In genomic region chr10:97733256-97733655, GRCh38 we compare ENCODE assay signal across 6 cellular contexts. TPM values are rescaled to one million over a fixed set of nuclear protein-coding genes. Genes with fewer than 3 reads are reported as not detected.
"Had no signal": no experiment of that assay in that cellular context is flagged by ENCODE, and none has a peak within 500 bp of the region (broad histone marks: within the 10 kb centered on the region; RNA-seq: fewer than 3 reads in every experiment).

No MANE protein-coding gene starts in this region.

- H3K4me3 ChIP-seq: GM23338, K562 had no signal

- DNase-seq: H9, HCEC 1CT, IMR-90 had no signal

- H3K4me2 ChIP-seq: GM23338 had no signal

- ATAC-seq: GM23338, K562 had no signal

- H2AFZ ChIP-seq: GM23338 had no signal

- H3K27ac ChIP-seq: HL-60 had no signal

RNA-seq across cellular contexts. Expression of gene SFRP5, which starts 38.5 kb away (rescaled TPM):
- total RNA-seq: IMR-90 had no signal
- polyA plus RNA-seq: IMR-90 had no signal
